In genomic region chr2:196431957-196432356, GRCh38 we compare ENCODE assay signal across 8 cellular contexts.
DNase-seq lines count a peak whose midpoint lies in the region; ATAC-seq and TF ChIP-seq lines count a peak whose summit lies in the region.

No MANE protein-coding gene starts in this region.

- H3K36me3 ChIP-seq in adipocyte (ENCODE audit: control insufficient read depth, insufficient read depth, low read length, severe bottlenecking) (no peaks in the 10 kb centered on the region), kidney epithelial cell (ENCODE audit: control insufficient read depth, insufficient read depth, low read length) (no peaks in the 10 kb centered on the region)

- TF ChIP-seq RAD21 in Ishikawa (IDR thresholded peaks at IDR 0.05; ENCODE audit: low read depth): peak; percentile 16; the same call in 1 of the 2 replicates

- H3K4me1 ChIP-seq in adipocyte (ENCODE audit: control insufficient read depth, insufficient read depth, low read length): no peaks in the 10 kb centered on the region

- no peak overlapping the region for H3K4me3 ChIP-seq in adipocyte (ENCODE audit: low read length)
- no peak overlapping the region for H3K4me3 ChIP-seq in kidney epithelial cell (ENCODE audit: low read depth, low read length)

- H3K9me3 ChIP-seq in adipocyte (ENCODE audit: control insufficient read depth, low read length): no peaks in the 10 kb centered on the region

- no peak for TF ChIP-seq EP300 in Ishikawa (IDR thresholded peaks at IDR 0.05; ENCODE audit: borderline replicate concordance)

- DNase-seq in DMS 273 (lab: John Stamatoyannopoulos, UW; ENCODE audit: unreplicated experiment) (peak; percentile 78), adipocyte (ENCODE audit: low read depth) (peak; percentile 38), kidney epithelial cell (ENCODE audit: low read depth) (no peak), NOMO-1 treated with dmso at 0.1 percent for 144 hours (lab: John Stamatoyannopoulos, UW; ENCODE audit: unreplicated experiment) (no peak), NCI-H187 (lab: John Stamatoyannopoulos, UW) (no peak)
- DNase-seq in effector CD4-positive, alpha-beta T cell: no peak

- TF ChIP-seq CTCF in kidney epithelial cell (IDR thresholded peaks at IDR 0.05; ENCODE audit: insufficient read depth, low read length, poor library complexity, severe bottlenecking): peak; percentile 52

- ATAC-seq in HG03045 (IDR thresholded peaks at IDR 0.05; ENCODE audit: unreplicated experiment): no peak

- H3K9ac ChIP-seq in adipocyte (ENCODE audit: low read length): no peak overlapping the region

- H3K27me3 ChIP-seq in adipocyte (replicated peaks; ENCODE audit: control insufficient read depth, insufficient read depth, low read length) (no peaks in the 10 kb centered on the region), kidney epithelial cell (ENCODE audit: control insufficient read depth, insufficient read depth, low read length) (no peaks in the 10 kb centered on the region)

TF ChIP-seq in Ishikawa, 13 proteins besides CTCF, POLR2A, EP300 and RAD21:
- no peak for TF ChIP-seq REST (IDR thresholded peaks at IDR 0.05; ENCODE audit: low read depth)
- no peak for TF ChIP-seq MAX (IDR thresholded peaks at IDR 0.05)
- TF ChIP-seq TEAD4 (IDR thresholded peaks at IDR 0.05): no peak
- TF ChIP-seq EGR1 (IDR thresholded peaks at IDR 0.05): no peak
- no peak for TF ChIP-seq CREB1 (IDR thresholded peaks at IDR 0.05; ENCODE audit: low read depth)
- TF ChIP-seq TAF1 (IDR thresholded peaks at IDR 0.05; ENCODE audit: low read depth): no peak
- no peak for TF ChIP-seq NFIC (IDR thresholded peaks at IDR 0.05)
- TF ChIP-seq CEBPB (IDR thresholded peaks at IDR 0.05): no peak
- no peak for TF ChIP-seq TCF12 (IDR thresholded peaks at IDR 0.05; ENCODE audit: low read depth)
- no peak for TF ChIP-seq USF1 (IDR thresholded peaks at IDR 0.05)
- no peak for TF ChIP-seq FOXM1 (IDR thresholded peaks at IDR 0.05; ENCODE audit: borderline replicate concordance, low read depth)
- no peak for TF ChIP-seq YY1 (IDR thresholded peaks at IDR 0.05; ENCODE audit: low read depth)
- TF ChIP-seq ZBTB7A (IDR thresholded peaks at IDR 0.05; ENCODE audit: low read depth): no peak
TF ChIP-seq in Ishikawa: peak in this region for 0.

Comparison
In these comparisons a context has a peak if more than half of its experiments do, and no peak if none do; other contexts are left out.
1. DNase-seq: peak in DMS 273 (single experiment) and adipocyte (single experiment); none in kidney epithelial cell (single experiment), NOMO-1 treated with dmso at 0.1 percent for 144 hours (single experiment), NCI-H187 (0 of 2) and effector CD4-positive, alpha-beta T cell (single experiment).